1 cellular context compared by ENCODE assay signal in the genomic region with DNA sequence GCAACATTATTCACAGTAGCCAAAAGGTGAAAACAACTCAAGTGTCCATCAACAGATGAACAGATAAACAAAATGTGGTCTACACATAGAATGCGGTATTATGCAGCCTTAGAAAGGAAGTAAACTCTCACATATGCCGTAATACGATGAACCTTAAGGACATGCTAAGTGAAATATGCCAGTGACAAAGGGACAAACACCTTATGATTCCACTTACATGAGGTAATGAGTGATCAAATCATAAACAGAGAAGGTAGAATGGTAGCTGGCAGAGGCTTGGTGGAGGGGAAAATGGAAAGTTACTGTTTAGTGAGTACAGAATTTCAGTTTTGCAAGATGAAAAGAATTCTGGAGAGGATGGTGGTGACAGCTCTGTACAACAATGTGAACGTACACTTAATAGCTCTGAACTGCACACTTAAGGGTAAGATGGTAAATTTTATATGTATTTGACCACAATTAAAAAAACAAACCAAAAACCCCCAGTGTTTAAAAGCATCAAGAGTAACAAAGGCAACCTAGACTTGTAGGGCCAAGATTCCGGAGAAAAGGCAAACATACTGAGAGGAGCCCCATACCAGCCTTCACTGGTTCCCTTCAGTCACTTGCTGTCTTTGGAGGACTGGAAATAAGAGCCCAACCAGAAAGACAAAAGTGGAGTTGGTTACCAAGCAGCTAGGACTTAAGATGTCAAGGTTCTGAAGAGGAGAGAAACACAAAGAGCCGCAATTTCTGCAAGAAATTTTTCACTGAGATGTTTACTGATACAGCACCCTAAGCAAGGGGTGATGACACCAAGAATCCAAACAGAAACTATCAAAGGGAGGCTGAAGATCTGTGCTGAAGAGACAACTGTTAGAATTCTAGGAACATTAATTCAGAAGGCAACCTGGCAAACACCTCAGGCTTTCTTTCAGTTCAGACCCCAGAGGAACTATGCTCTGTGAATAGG.
TF ChIP-seq lines count a peak whose summit lies in the region.

No MANE protein-coding gene starts in this region.

TF ChIP-seq in GM23338, 12 proteins besides CTCF, POLR2A, EP300 and RAD21 (continued from another document):
- no peak for TF ChIP-seq ZNF462 (CRISPR knock-in tag; IDR thresholded peaks at IDR 0.05)
- no peak for TF ChIP-seq EZH2 (IDR thresholded peaks at IDR 0.05; ENCODE audit: low read depth, unreplicated experiment)
- no peak for TF ChIP-seq CREB1 (CRISPR knock-in tag; IDR thresholded peaks at IDR 0.05; ENCODE audit: low read depth)
- no peak for TF ChIP-seq JUNB (IDR thresholded peaks at IDR 0.05; ENCODE audit: unreplicated experiment)
- TF ChIP-seq ETS1 (IDR thresholded peaks at IDR 0.05) = no peak
